Comparison of ENCODE assay signal across 1 cellular context in the genomic region with DNA sequence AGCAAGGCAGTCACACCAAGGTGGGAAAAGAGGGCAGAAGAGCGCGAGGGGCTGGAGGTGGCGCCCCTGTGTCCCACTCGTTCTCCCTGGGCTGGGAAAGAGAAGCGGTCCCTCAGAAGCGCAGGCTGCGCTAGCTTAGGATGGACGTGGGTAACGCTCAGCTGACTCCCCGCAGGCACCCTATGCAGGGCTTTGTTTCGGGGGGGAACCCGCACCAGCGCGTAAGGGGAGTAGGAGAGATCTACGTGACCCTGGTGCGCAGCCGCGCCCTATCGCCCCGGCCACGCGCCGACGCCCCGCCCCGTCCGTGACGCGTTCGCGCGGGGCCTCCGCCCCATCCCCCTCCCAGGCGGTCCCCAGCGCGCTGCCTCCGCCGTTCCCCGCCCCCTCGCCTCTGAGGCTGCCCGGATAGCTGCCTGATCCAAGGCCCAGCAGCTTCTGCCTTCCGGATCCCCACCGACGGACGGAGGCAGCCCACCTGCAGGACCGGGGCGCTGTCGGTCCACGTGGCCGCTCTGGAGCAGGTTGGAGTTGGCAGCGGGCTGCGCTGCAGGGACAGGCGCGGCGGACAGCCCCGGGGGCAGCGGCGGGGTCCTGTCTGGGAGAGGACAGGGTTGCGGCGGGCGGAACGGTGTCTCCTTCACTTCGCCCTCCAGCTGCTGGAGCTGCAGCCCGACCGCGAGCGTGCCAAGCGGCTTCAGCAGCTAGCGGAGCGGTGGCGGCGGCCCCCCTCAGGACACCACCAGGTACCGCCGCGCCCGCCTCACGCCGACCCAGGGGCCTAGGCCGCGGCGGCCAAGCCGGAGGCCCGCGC.
TF ChIP-seq lines count a peak whose summit lies in the region.

A gene with protein sequence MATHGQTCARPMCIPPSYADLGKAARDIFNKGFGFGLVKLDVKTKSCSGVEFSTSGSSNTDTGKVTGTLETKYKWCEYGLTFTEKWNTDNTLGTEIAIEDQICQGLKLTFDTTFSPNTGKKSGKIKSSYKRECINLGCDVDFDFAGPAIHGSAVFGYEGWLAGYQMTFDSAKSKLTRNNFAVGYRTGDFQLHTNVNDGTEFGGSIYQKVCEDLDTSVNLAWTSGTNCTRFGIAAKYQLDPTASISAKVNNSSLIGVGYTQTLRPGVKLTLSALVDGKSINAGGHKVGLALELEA (plus strand): TSS at position 604 of the 814 bp plus-strand sequence. CDS start 363 bp downstream, outside the sequence.

TF ChIP-seq in HepG2, 621 proteins besides CTCF, POLR2A, EP300 and RAD21 (continued from another document and continues in another):
- TF ChIP-seq ZMYM3 (CRISPR knock-in tag; IDR thresholded peaks at IDR 0.05) (peak; percentile 21; the same call in 1 of the 2 replicates), MYPOP (CRISPR knock-in tag; IDR thresholded peaks at IDR 0.05) (no peak; the same call in 1 of the 2 replicates), PAX8 (CRISPR knock-in tag; IDR thresholded peaks at IDR 0.05; ENCODE audit: borderline replicate concordance) (peak; percentile 80), CENPT (CRISPR knock-in tag; IDR thresholded peaks at IDR 0.05; ENCODE audit: low read depth) (no peak; the same call in 1 of the 2 replicates), ZNF766 (CRISPR knock-in tag; IDR thresholded peaks at IDR 0.05; ENCODE audit: borderline replicate concordance) (no peak), FOSL2 (CRISPR knock-in tag; IDR thresholded peaks at IDR 0.05) (peak; percentile 44), ZBTB42 (CRISPR knock-in tag; IDR thresholded peaks at IDR 0.05) (peak; percentile 53; the same call in 1 of the 2 replicates), ATF1 (CRISPR knock-in tag; IDR thresholded peaks at IDR 0.05) (no peak), ZNF44 (CRISPR knock-in tag; IDR thresholded peaks at IDR 0.05) (0 out of 2 replicates have a peak, but pooled peaks have one; percentile 27), REST (IDR thresholded peaks at IDR 0.05; ENCODE audit: borderline replicate concordance in 1 of 2, low read depth in 1 of 2, low read length in 2 of 2) (peak in 1 of 2 experiments; percentile 12; a peak in 1 of 4 replicates), ZNF879 (CRISPR knock-in tag; IDR thresholded peaks at IDR 0.05) (peak; percentile 71; the same call in 1 of the 2 replicates), ZNF556 (CRISPR knock-in tag; IDR thresholded peaks at IDR 0.05; ENCODE audit: borderline replicate concordance) (peak; percentile 94), PRPF4 (IDR thresholded peaks at IDR 0.05; ENCODE audit: low read depth, low read length, poor library complexity, severe bottlenecking) (peak; percentile 29), ZFP37 (CRISPR knock-in tag; IDR thresholded peaks at IDR 0.05; ENCODE audit: borderline replicate concordance) (0 out of 2 replicates have a peak, but pooled peaks have one; percentile 70), ZNF496 (CRISPR knock-in tag; IDR thresholded peaks at IDR 0.05; ENCODE audit: insufficient replicate concordance) (no peak), MBNL3 (CRISPR knock-in tag; conservative IDR thresholded peaks at IDR 0.05) (no peak), SIX1 (CRISPR knock-in tag; IDR thresholded peaks at IDR 0.05; ENCODE audit: borderline replicate concordance) (no peak), KLF16 (CRISPR knock-in tag; IDR thresholded peaks at IDR 0.05) (peak in 1 of 2 experiments; percentile 90; a peak in 2 of 4 replicates), SALL1 (CRISPR knock-in tag; IDR thresholded peaks at IDR 0.05) (peak; percentile 79), TCF7 (IDR thresholded peaks at IDR 0.05; ENCODE audit: low read depth) (no peak), SOX13 (IDR thresholded peaks at IDR 0.05) (no peak), SOX13 (CRISPR knock-in tag; conservative IDR thresholded peaks at IDR 0.05 in 1 of 2, IDR thresholded peaks at IDR 0.05 in 1 of 2) (peak in 1 of 2 experiments; percentile 34; a peak in 1 of 4 replicates), ZNF205 (CRISPR knock-in tag; IDR thresholded peaks at IDR 0.05) (peak; percentile 86), ZNF318 (CRISPR knock-in tag; IDR thresholded peaks at IDR 0.05) (0 out of 2 replicates have a peak, but pooled peaks have one; percentile 46), CEBPG (CRISPR knock-in tag; IDR thresholded peaks at IDR 0.05) (no peak), ZNF350 (CRISPR knock-in tag; IDR thresholded peaks at IDR 0.05; ENCODE audit: borderline replicate concordance, low read depth) (peak; percentile 79), ZNF224 (CRISPR knock-in tag; IDR thresholded peaks at IDR 0.05) (no peak), MAZ (IDR thresholded peaks at IDR 0.05; ENCODE audit: borderline replicate concordance, low read depth, low read length) (peak; percentile 87), MAZ (CRISPR knock-in tag; IDR thresholded peaks at IDR 0.05; ENCODE audit: low read depth) (peak; percentile 97), GTF2F1 (IDR thresholded peaks at IDR 0.05; ENCODE audit: low read length) (no peak), ZNF724P (CRISPR knock-in tag; IDR thresholded peaks at IDR 0.05; ENCODE audit: borderline replicate concordance) (0 out of 2 replicates have a peak, but pooled peaks have one; percentile 44), ZNF253 (CRISPR knock-in tag; IDR thresholded peaks at IDR 0.05; ENCODE audit: borderline replicate concordance) (no peak), ZIK1 (CRISPR knock-in tag; IDR thresholded peaks at IDR 0.05; ENCODE audit: borderline replicate concordance, low read depth) (peak; percentile 79; the same call in 1 of the 2 replicates), U2AF2 (IDR thresholded peaks at IDR 0.05; ENCODE audit: low read depth, low read length) (no peak)
- TF ChIP-seq, protein P1, sequence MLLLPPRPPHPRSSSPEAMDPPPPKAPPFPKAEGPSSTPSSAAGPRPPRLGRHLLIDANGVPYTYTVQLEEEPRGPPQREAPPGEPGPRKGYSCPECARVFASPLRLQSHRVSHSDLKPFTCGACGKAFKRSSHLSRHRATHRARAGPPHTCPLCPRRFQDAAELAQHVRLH (CRISPR knock-in tag; IDR thresholded peaks at IDR 0.05; ENCODE audit: borderline replicate concordance, low read depth) = peak; percentile 93; the same call in 1 of the 2 replicates
- TF ChIP-seq, protein P2, sequence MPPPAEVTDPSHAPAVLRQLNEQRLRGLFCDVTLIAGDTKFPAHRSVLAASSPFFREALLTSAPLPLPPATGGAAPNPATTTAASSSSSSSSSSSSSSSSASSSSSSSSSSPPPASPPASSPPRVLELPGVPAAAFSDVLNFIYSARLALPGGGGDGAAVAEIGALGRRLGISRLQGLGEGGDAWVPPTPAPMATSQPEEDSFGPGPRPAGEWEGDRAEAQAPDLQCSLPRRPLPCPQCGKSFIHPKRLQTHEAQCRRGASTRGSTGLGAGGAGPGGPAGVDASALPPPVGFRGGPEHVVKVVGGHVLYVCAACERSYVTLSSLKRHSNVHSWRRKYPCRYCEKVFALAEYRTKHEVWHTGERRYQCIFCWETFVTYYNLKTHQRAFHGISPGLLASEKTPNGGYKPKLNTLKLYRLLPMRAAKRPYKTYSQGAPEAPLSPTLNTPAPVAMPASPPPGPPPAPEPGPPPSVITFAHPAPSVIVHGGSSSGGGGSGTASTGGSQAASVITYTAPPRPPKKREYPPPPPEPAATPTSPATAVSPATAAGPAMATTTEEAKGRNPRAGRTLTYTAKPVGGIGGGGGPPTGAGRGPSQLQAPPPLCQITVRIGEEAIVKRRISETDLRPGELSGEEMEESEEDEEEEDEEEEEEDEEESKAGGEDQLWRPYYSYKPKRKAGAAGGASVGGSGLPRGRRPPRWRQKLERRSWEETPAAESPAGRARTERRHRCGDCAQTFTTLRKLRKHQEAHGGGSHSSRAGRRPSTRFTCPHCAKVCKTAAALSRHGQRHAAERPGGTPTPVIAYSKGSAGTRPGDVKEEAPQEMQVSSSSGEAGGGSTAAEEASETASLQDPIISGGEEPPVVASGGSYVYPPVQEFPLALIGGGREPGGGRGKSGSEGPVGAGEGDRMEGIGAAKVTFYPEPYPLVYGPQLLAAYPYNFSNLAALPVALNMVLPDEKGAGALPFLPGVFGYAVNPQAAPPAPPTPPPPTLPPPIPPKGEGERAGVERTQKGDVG (CRISPR knock-in tag; IDR thresholded peaks at IDR 0.05; ENCODE audit: borderline replicate concordance) = no peak
- TF ChIP-seq, protein P3, sequence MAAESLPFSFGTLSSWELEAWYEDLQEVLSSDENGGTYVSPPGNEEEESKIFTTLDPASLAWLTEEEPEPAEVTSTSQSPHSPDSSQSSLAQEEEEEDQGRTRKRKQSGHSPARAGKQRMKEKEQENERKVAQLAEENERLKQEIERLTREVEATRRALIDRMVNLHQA (CRISPR knock-in tag; IDR thresholded peaks at IDR 0.05) = no peak
- TF ChIP-seq, protein P4, sequence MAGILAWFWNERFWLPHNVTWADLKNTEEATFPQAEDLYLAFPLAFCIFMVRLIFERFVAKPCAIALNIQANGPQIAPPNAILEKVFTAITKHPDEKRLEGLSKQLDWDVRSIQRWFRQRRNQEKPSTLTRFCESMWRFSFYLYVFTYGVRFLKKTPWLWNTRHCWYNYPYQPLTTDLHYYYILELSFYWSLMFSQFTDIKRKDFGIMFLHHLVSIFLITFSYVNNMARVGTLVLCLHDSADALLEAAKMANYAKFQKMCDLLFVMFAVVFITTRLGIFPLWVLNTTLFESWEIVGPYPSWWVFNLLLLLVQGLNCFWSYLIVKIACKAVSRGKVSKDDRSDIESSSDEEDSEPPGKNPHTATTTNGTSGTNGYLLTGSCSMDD (CRISPR knock-in tag; IDR thresholded peaks at IDR 0.05) = no peak
